ENCODE assay signal across 12 cellular contexts in genomic region chr2:130454712-130455083, GRCh38. TPM values are rescaled to one million over a fixed set of nuclear protein-coding genes. Genes with fewer than 3 reads are reported as not detected.
"Had no signal": no experiment of that assay in that cellular context is flagged by ENCODE, and none has a peak within 500 bp of the region (broad histone marks: within the 10 kb centered on the region; RNA-seq: fewer than 3 reads in every experiment).

No MANE protein-coding gene starts in this region.

RNA-seq across cellular contexts. Expression of gene POTEI, which starts 54.4 kb away (rescaled TPM):
- total RNA-seq: activated B cell treated with CpG ODN at 0.5 μM for 24 hours; activated CD8-positive, alpha-beta memory T cell treated with anti-CD3 and anti-CD28 coated beads, Interleukin-2, amount 10 ng/mL, durations not matched to agents 7 days and 5 days; activated CD8-positive, alpha-beta T cell treated with anti-CD3 and anti-CD28 coated beads, Interleukin-2, amount 10 ng/mL, durations not matched to agents 7 days and 5 days; activated naive CD4-positive, alpha-beta T cell treated with anti-CD3 and anti-CD28 coated beads, Interleukin-2, amount 50 U/mL, for 72 hours; activated T-helper 2 cell treated with anti-CD3 and anti-CD28 coated beads, Interferon-gamma antibody, Interleukin-2, Interleukin-4, amounts not matched to agents 10 μg/mL and 5 μg/mL and 100 μg/mL, durations not matched to agents 14 hours and 24 hours and 36 hours; esophagus squamous epithelium; heart right ventricle; left ventricle myocardium inferior; renal cortical epithelial cell; right lobe of liver; subcutaneous adipose tissue; thoracic aorta had no signal
